15 cellular contexts compared by ENCODE assay signal in the genomic region with DNA sequence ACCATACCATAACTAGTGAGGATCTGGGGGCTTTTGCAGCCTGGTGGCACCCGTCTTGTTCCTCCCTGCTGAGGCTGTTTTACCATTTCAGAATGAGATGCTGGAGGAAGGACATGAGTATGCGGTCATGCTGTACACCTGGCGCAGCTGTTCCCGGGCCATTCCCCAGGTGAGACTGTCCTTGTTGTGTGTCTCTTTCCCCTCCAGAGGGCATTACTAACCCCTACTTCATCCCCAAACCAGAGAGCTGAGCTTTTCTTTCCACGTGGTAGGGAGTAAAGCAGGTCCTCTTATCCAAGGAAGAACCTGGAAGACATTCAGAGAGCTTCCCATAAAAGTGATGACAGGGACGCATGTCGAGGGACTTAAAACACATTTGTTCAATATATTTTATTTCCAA. TPM values are rescaled to one million over a fixed set of nuclear protein-coding genes. Genes with fewer than 3 reads are reported as not detected.
A peak's percentile ranks its signal among the peaks of the same experiment; 100 is the strongest.
DNase-seq lines count a peak whose midpoint lies in the region; ATAC-seq and TF ChIP-seq lines count a peak whose summit lies in the region.
"Had no signal": no experiment of that assay in that cellular context is flagged by ENCODE, and none has a peak within 500 bp of the region (broad histone marks: within the 10 kb centered on the region; RNA-seq: fewer than 3 reads in every experiment).

No MANE protein-coding gene starts in this region.

- H3K27me3 Mint-ChIP-seq in activated naive CD4-positive, alpha-beta T cell treated with anti-CD3 and anti-CD28 coated beads, Interleukin-2, amount 10 ng/mL, durations not matched to agents 7 days and 5 days: no peaks in the 10 kb centered on the region
- no peaks in the 10 kb centered on the region for H3K27me3 Mint-ChIP-seq in activated naive CD8-positive, alpha-beta T cell treated with anti-CD3 and anti-CD28 coated beads for 36 hours

- no peak overlapping the region for H3K4me3 Mint-ChIP-seq in activated naive CD4-positive, alpha-beta T cell treated with anti-CD3 and anti-CD28 coated beads, Interleukin-2, amount 10 ng/mL, durations not matched to agents 7 days and 5 days
- H3K4me3 Mint-ChIP-seq in activated naive CD8-positive, alpha-beta T cell treated with anti-CD3 and anti-CD28 coated beads for 36 hours: no peak overlapping the region
- H3K4me3 Mint-ChIP-seq in stimulated activated effector memory CD8-positive, alpha-beta T cell treated with anti-CD3 and anti-CD28 coated beads, Interleukin-12 subunit alpha, Interleukin-12 subunit beta, amount 100 ng/mL, for 72 hours: no peak overlapping the region

- no peak for TF ChIP-seq CTCF in GM13977 (IDR thresholded peaks at IDR 0.05; ENCODE audit: extremely low read depth, insufficient read depth, missing control alignments)

- DNase-seq in activated naive CD4-positive, alpha-beta T cell treated with anti-CD3 and anti-CD28 coated beads, Interleukin-2, amount 10 ng/mL, durations not matched to agents 7 days and 5 days: no peak
- no peak for DNase-seq in activated naive CD4-positive, alpha-beta T cell treated with Interleukin-2 at 50 U/mL for 16 hours
- peak; percentile 7 to 13 for DNase-seq in NCI-H1930 (lab: John Stamatoyannopoulos, UW)
- no peak for DNase-seq in activated naive CD8-positive, alpha-beta T cell treated with anti-CD3 and anti-CD28 coated beads for 36 hours
- no peak for DNase-seq in stimulated activated effector memory CD8-positive, alpha-beta T cell treated with anti-CD3 and anti-CD28 coated beads, Interleukin-12 subunit alpha, Interleukin-12 subunit beta, amount 100 ng/mL, for 72 hours (ENCODE audit: low spot score in 2 of 2)
- DNase-seq in GM13977 (ENCODE audit: low spot score): no peak
- no peak for DNase-seq in superior temporal gyrus (ENCODE audit: extremely low spot score)
- DNase-seq: activated CD8-positive, alpha-beta memory T cell treated with anti-CD3 and anti-CD28 coated beads, Interleukin-2, amount 50 U/mL, for 48 hours; AML-193; effector CD4-positive, alpha-beta T cell; mucosa of descending colon; NCI-H2107; stimulated activated CD4-positive, alpha-beta T cell treated with anti-CD3 and anti-CD28 coated beads, Interleukin-4, amount 100 ng/mL, for 24 hours; T1000 had no signal

- peak overlapping the region; percentile 68 for H3K27ac Mint-ChIP-seq in activated naive CD4-positive, alpha-beta T cell treated with anti-CD3 and anti-CD28 coated beads, Interleukin-2, amount 10 ng/mL, durations not matched to agents 7 days and 5 days
- H3K27ac Mint-ChIP-seq in activated naive CD8-positive, alpha-beta T cell treated with anti-CD3 and anti-CD28 coated beads for 36 hours: peak overlapping the region; percentile 28
- peak overlapping the region; percentile 59 for H3K27ac Mint-ChIP-seq in stimulated activated effector memory CD8-positive, alpha-beta T cell treated with anti-CD3 and anti-CD28 coated beads, Interleukin-12 subunit alpha, Interleukin-12 subunit beta, amount 100 ng/mL, for 72 hours

- H3K9me3 Mint-ChIP-seq in activated naive CD4-positive, alpha-beta T cell treated with anti-CD3 and anti-CD28 coated beads, Interleukin-2, amount 10 ng/mL, durations not matched to agents 7 days and 5 days: no peaks in the 10 kb centered on the region
- no peaks in the 10 kb centered on the region for H3K9me3 Mint-ChIP-seq in activated naive CD8-positive, alpha-beta T cell treated with anti-CD3 and anti-CD28 coated beads for 36 hours
- no peaks in the 10 kb centered on the region for H3K9me3 Mint-ChIP-seq in stimulated activated effector memory CD8-positive, alpha-beta T cell treated with anti-CD3 and anti-CD28 coated beads, Interleukin-12 subunit alpha, Interleukin-12 subunit beta, amount 100 ng/mL, for 72 hours

- in situ Hi-C loops in GM13977 (cut with MboI; ENCODE audit: low pct_unique_long_range_greater_than_20kb, low sequenced_read_pairs, unreplicated experiment): no loop called here

- no peak for ATAC-seq in stimulated activated effector memory CD8-positive, alpha-beta T cell treated with anti-CD3 and anti-CD28 coated beads, Interleukin-12 subunit alpha, Interleukin-12 subunit beta, amount 100 ng/mL, for 72 hours
- ATAC-seq in GM18861 (IDR thresholded peaks at IDR 0.05; ENCODE audit: unreplicated experiment): no peak

- CTCF ChIA-PET in activated naive CD4-positive, alpha-beta T cell treated with anti-CD3 and anti-CD28 coated beads, Interleukin-2, amount 10 ng/mL, durations not matched to agents 7 days and 5 days (lab: Charles Lee): interaction anchor here (0.9 to 1.5 kb wide), 2 partner anchors 9 to 18 kb away, joined by 3 read pairs; no protein-coding TSS in a partner anchor

- H3K4me1 Mint-ChIP-seq in activated naive CD4-positive, alpha-beta T cell treated with anti-CD3 and anti-CD28 coated beads, Interleukin-2, amount 10 ng/mL, durations not matched to agents 7 days and 5 days: peaks cover 54% of the 10 kb centered on the region
- H3K4me1 Mint-ChIP-seq in activated naive CD8-positive, alpha-beta T cell treated with anti-CD3 and anti-CD28 coated beads for 36 hours: peaks cover 45% of the 10 kb centered on the region
- peaks cover 69% of the 10 kb centered on the region for H3K4me1 Mint-ChIP-seq in stimulated activated effector memory CD8-positive, alpha-beta T cell treated with anti-CD3 and anti-CD28 coated beads, Interleukin-12 subunit alpha, Interleukin-12 subunit beta, amount 100 ng/mL, for 72 hours

- peaks cover 80% of the 10 kb centered on the region for H3K36me3 Mint-ChIP-seq in activated naive CD4-positive, alpha-beta T cell treated with anti-CD3 and anti-CD28 coated beads, Interleukin-2, amount 10 ng/mL, durations not matched to agents 7 days and 5 days
- H3K36me3 Mint-ChIP-seq in activated naive CD8-positive, alpha-beta T cell treated with anti-CD3 and anti-CD28 coated beads for 36 hours: peaks cover 69% of the 10 kb centered on the region
- peaks cover 100% of the 10 kb centered on the region for H3K36me3 Mint-ChIP-seq in stimulated activated effector memory CD8-positive, alpha-beta T cell treated with anti-CD3 and anti-CD28 coated beads, Interleukin-12 subunit alpha, Interleukin-12 subunit beta, amount 100 ng/mL, for 72 hours

RNA-seq across cellular contexts. Expression of a gene that starts 28.8 kb away (rescaled TPM):
- 100 to 1,000 TPM; 324 to 325 TPM for total RNA-seq in activated naive CD8-positive, alpha-beta T cell treated with anti-CD3 and anti-CD28 coated beads for 36 hours

Comparison
In these comparisons a context has a peak if more than half of its experiments do, and no peak if none do; other contexts are left out.
1. DNase-seq: peak in NCI-H1930 (2 of 2); none in activated naive CD4-positive, alpha-beta T cell treated with anti-CD3 and anti-CD28 coated beads, Interleukin-2, amount 10 ng/mL, durations not matched to agents 7 days and 5 days (single experiment), activated naive CD4-positive, alpha-beta T cell treated with Interleukin-2 at 50 U/mL for 16 hours (single experiment), activated naive CD8-positive, alpha-beta T cell treated with anti-CD3 and anti-CD28 coated beads for 36 hours (single experiment), stimulated activated effector memory CD8-positive, alpha-beta T cell treated with anti-CD3 and anti-CD28 coated beads, Interleukin-12 subunit alpha, Interleukin-12 subunit beta, amount 100 ng/mL, for 72 hours (0 of 2), GM13977 (single experiment) and superior temporal gyrus (single experiment).
2. Peak in every context shown above with its lines, with median percentiles within 50 percentile points of each other: H3K27ac Mint-ChIP-seq.